Comparison of ENCODE assay signal across 18 cellular contexts in the genomic region with DNA sequence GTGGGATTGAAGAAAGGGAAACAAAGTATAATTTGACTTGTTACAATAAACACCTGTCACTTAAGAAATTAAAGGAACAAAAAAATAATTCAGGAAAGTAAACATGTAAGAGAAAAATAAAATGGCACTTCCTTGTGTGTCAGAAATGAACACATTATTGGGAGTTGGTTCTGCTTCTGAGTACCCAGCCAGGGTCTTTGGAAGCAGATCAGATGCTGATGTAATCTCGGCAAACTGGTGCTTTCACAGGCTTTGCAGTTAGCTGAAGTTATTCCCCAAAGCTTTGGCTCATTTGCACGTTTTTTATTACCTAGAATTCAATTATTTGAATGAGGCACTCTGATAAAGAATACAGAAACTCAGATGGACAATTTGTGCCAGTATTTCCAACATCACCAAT. TPM values are rescaled to one million over a fixed set of nuclear protein-coding genes. Genes with fewer than 3 reads are reported as not detected.
"Had no signal": no experiment of that assay in that cellular context is flagged by ENCODE, and none has a peak within 500 bp of the region (broad histone marks: within the 10 kb centered on the region; RNA-seq: fewer than 3 reads in every experiment).

No MANE protein-coding gene starts in this region.

- DNase-seq: activated CD4-positive, alpha-beta T cell treated with anti-CD3 and anti-CD28 coated beads for 1 hour; activated CD4-positive, alpha-beta T cell treated with anti-CD3 and anti-CD28 coated beads, Interleukin-2, amount 50 U/mL, for 4 hours; activated gamma-delta T cell treated with Interleukin-2 at 50 U/mL for 16 hours; foreskin fibroblast; occipital lobe; retina; stimulated activated CD4-positive, alpha-beta T cell treated with anti-CD3 and anti-CD28 coated beads, Interleukin-12 subunit alpha, Interleukin-12 subunit beta, amount 100 ng/mL, for 4 hours; stimulated activated CD4-positive, alpha-beta T cell treated with anti-CD3 and anti-CD28 coated beads, Interleukin-1b, Interleukin-23, amount 100 ng/mL, for 48 hours; stimulated activated naive CD4-positive, alpha-beta T cell treated with Interleukin-2 at 50 U/mL for 16 hours; substantia nigra; tibial artery had no signal

- H3K36me3 ChIP-seq: tibial artery had no signal

- H3K4me1 ChIP-seq: tibial artery had no signal

- H3K27me3 ChIP-seq: dorsolateral prefrontal cortex, hepatocyte, tibial artery had no signal

- H3K4me3 ChIP-seq: dorsolateral prefrontal cortex, hepatocyte, tibial artery had no signal

- H3K9me3 ChIP-seq: tibial artery had no signal

- H2AFZ ChIP-seq: hepatocyte had no signal

- H3K27ac ChIP-seq: hepatocyte, tibial artery had no signal

- FAIRE-seq: colon had no signal

- H3K4me2 ChIP-seq: hepatocyte had no signal

- H3K79me2 ChIP-seq: hepatocyte had no signal

RNA-seq across cellular contexts. Expression of a gene that starts 10.9 kb away (rescaled TPM):
- total RNA-seq: activated T-helper 1 cell treated with anti-CD3 and anti-CD28 coated beads, Interleukin-12 subunit alpha, Interleukin-12 subunit beta, Interleukin-2, Interleukin-4 antibody, amounts not matched to agents 30 ng/mL and 10 ng/mL and 1 ng/mL, durations not matched to agents 14 hours and 24 hours and 36 hours; cardiac septum; mononuclear cell had no signal
- polyA plus RNA-seq: liver had no signal
